In the genomic region with DNA sequence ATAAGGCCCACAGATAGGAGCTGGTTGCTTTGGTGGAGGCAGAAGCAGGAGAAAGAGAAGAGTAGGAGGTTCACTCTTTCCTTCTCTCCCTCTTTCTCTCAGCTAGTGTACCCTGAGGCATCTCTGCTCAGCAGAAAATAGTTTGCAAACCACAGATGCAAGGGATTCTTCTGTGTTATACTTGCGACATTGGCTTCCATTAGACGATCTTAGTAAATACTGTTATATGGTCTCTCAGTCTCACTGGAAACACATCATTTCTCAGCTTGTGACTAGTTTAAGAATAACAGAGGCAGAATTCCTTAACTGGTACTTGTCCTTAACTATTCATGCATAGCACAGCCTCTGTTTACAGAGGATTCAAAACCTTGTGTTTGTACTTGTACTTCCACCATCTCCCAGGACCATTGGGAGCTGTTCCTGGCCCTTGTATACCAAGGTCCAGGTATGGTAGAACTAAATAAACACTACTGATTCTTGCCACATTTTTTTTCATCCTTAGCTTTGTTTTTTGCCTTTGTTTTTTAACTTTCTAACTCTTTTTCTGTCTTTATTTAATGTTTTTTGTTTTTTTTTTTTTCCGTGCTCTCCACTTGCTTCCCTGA, we compare ENCODE assay signal across 1 cellular context.
TF ChIP-seq lines count a peak whose summit lies in the region.

No MANE protein-coding gene starts in this region.

TF ChIP-seq in GM23338, 12 proteins besides CTCF, POLR2A, EP300 and RAD21 (continued from another document):
- no peak for TF ChIP-seq ZNF462 (CRISPR knock-in tag; IDR thresholded peaks at IDR 0.05)
- no peak for TF ChIP-seq EZH2phosphoT487 (IDR thresholded peaks at IDR 0.05; ENCODE audit: unreplicated experiment)
